Comparison of ENCODE assay signal across 8 cellular contexts in genomic region chr16:72501739-72502653, GRCh38.
A peak's percentile ranks its signal among the peaks of the same experiment; 100 is the strongest.
DNase-seq lines count a peak whose midpoint lies in the region; ATAC-seq and TF ChIP-seq lines count a peak whose summit lies in the region.

No MANE protein-coding gene starts in this region.

- no peaks in the 10 kb centered on the region for H3K4me1 ChIP-seq in lower lobe of right lung

- H3K4me3 ChIP-seq in lower lobe of right lung = no peak overlapping the region

- peaks cover 5 to 10% (median 6%) of the 10 kb centered on the region in 3 donors for H3K4me1 Mint-ChIP-seq in T-cell

- H3K27me3 Mint-ChIP-seq in T-cell = no peaks in the 10 kb centered on the region

- H3K27me3 ChIP-seq in lower lobe of right lung (ENCODE audit: low read depth) = no peaks in the 10 kb centered on the region

- no peaks in the 10 kb centered on the region for H3K9me3 Mint-ChIP-seq in T-cell

- no peaks in the 10 kb centered on the region for H3K9me3 ChIP-seq in lower lobe of right lung

- CTCF ChIA-PET in T-cell (lab: Charles Lee) = interaction anchor here (0.5 to 0.7 kb wide), 3 partner anchors 285 to 1930 kb away, joined by 3 to 4 read pairs (median 3); no protein-coding TSS in a partner anchor

- no peak overlapping the region for H3K27ac ChIP-seq in lower lobe of right lung

- DNase-seq in activated CD4-positive, CD25-positive, alpha-beta regulatory T cell treated with anti-CD3 and anti-CD28 coated beads, Interleukin-2, amount 50 U/mL, for 72 hours = peak; percentile 29
- DNase-seq in activated CD4-positive, CD25-positive, alpha-beta regulatory T cell (lab: John Stamatoyannopoulos, UW) = no peak
- DNase-seq in NCI-H1436 treated with DMSO at 0.1 percent for 48 hours (lab: John Stamatoyannopoulos, UW) (peak; percentile 9), T-cell (peak in 21 of 34 experiments; percentile 0 to 29 (median 12)), lower lobe of right lung (no peak), stromal cell of bone marrow (ENCODE audit: low read depth) (peak; percentile 67)
- peak; percentile 2 for DNase-seq in effector CD4-positive, alpha-beta T cell

- H3K36me3 Mint-ChIP-seq in T-cell = no peaks in the 10 kb centered on the region

- H3K4me3 Mint-ChIP-seq in T-cell = no peak overlapping the region

- H3K36me3 ChIP-seq in lower lobe of right lung = no peaks in the 10 kb centered on the region

- ATAC-seq in HG02610 (IDR thresholded peaks at IDR 0.05; ENCODE audit: unreplicated experiment) (peak; percentile 74), T-cell (replicated peaks in 1 of 4) (no peak), lower lobe of right lung (peak; percentile 62)

- intact Hi-C loops in lower lobe of right lung (cut with DNase I) = no loop called here

- TF ChIP-seq CTCF in lower lobe of right lung (IDR thresholded peaks at IDR 0.05) = peak; percentile 65

- POLR2A ChIA-PET in T-cell (lab: Charles Lee) = interaction anchor here in 1 of 2 donors (0.6 kb wide), 1 partner anchor 8 kb away, joined by 3 read pairs; no protein-coding TSS in a partner anchor

- H3K27ac Mint-ChIP-seq in T-cell = no peak overlapping the region

Comparison
In these comparisons a context has a peak if more than half of its experiments do, and no peak if none do; other contexts are left out.
1. DNase-seq: peak in activated CD4-positive, CD25-positive, alpha-beta regulatory T cell treated with anti-CD3 and anti-CD28 coated beads, Interleukin-2, amount 50 U/mL, for 72 hours (single experiment), NCI-H1436 treated with DMSO at 0.1 percent for 48 hours (single experiment), T-cell (21 of 34), effector CD4-positive, alpha-beta T cell (single experiment) and stromal cell of bone marrow (single experiment); none in activated CD4-positive, CD25-positive, alpha-beta regulatory T cell (0 of 4) and lower lobe of right lung (single experiment).
2. ATAC-seq: peak in HG02610 (single experiment) and lower lobe of right lung (2 of 2); none in T-cell (0 of 4).